Comparison of ENCODE assay signal across 2 cellular contexts in genomic region chr11:62724171-62724570, GRCh38.
TF ChIP-seq lines count a peak whose summit lies in the region.

No MANE protein-coding gene starts in this region.

TF ChIP-seq in HCT116, 20 proteins besides CTCF, POLR2A, EP300 and RAD21:
- TF ChIP-seq YY1 (IDR thresholded peaks at IDR 0.05; ENCODE audit: extremely low read depth, insufficient replicate concordance, low read depth, low read length) = no peak
- TF ChIP-seq, protein P1, sequence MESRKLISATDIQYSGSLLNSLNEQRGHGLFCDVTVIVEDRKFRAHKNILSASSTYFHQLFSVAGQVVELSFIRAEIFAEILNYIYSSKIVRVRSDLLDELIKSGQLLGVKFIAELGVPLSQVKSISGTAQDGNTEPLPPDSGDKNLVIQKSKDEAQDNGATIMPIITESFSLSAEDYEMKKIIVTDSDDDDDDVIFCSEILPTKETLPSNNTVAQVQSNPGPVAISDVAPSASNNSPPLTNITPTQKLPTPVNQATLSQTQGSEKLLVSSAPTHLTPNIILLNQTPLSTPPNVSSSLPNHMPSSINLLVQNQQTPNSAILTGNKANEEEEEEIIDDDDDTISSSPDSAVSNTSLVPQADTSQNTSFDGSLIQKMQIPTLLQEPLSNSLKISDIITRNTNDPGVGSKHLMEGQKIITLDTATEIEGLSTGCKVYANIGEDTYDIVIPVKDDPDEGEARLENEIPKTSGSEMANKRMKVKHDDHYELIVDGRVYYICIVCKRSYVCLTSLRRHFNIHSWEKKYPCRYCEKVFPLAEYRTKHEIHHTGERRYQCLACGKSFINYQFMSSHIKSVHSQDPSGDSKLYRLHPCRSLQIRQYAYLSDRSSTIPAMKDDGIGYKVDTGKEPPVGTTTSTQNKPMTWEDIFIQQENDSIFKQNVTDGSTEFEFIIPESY (IDR thresholded peaks at IDR 0.05; ENCODE audit: extremely low read depth, insufficient replicate concordance, low read length) = no peak
- no peak for TF ChIP-seq SP1 (IDR thresholded peaks at IDR 0.05; ENCODE audit: low read depth)
- TF ChIP-seq EGR1 (IDR thresholded peaks at IDR 0.05; ENCODE audit: low read depth) = no peak
- TF ChIP-seq SIN3A (IDR thresholded peaks at IDR 0.05; ENCODE audit: low read depth) = no peak
- TF ChIP-seq JUND (IDR thresholded peaks at IDR 0.05) = no peak

TF ChIP-seq in GM12878, 131 proteins besides CTCF, POLR2A, EP300 and RAD21:
- TF ChIP-seq LARP7 (IDR thresholded peaks at IDR 0.05) (no peak), CREM (IDR thresholded peaks at IDR 0.05; ENCODE audit: low read depth) (no peak)
TF ChIP-seq in GM12878: peak in this region for 0.
